ENCODE assay signal across 11 cellular contexts in the genomic region with DNA sequence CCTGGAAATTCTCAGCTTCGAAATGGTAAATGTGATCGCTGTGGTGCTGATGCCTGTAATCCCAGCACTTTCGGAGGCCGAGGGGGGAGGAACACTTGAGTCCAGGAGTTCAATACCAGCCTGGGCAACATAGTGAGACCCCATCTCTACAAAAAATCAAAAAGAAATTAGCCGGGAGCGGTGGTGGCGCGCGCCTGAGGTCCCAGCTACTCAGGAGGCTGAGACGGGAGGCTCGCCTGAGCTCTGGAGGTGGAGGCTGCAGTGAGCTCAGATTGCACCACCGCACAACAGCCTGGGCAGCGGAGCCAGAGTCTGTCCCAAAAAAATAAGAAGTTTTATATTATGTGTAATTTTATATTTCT. TPM values are rescaled to one million over a fixed set of nuclear protein-coding genes. Genes with fewer than 3 reads are reported as not detected.
A peak's percentile ranks its signal among the peaks of the same experiment; 100 is the strongest.
DNase-seq lines count a peak whose midpoint lies in the region; ATAC-seq, FAIRE-seq and TF ChIP-seq lines count a peak whose summit lies in the region.
"Had no signal": no experiment of that assay in that cellular context is flagged by ENCODE, and none has a peak within 500 bp of the region (broad histone marks: within the 10 kb centered on the region; RNA-seq: fewer than 3 reads in every experiment).

No MANE protein-coding gene starts in this region.

- TF ChIP-seq CTCF in kidney (IDR thresholded peaks at IDR 0.05; ENCODE audit: borderline replicate concordance, extremely low read depth, insufficient read depth) (no peak), testis (IDR thresholded peaks at IDR 0.05) (no peak)

- H3K4me1 ChIP-seq in kidney (ENCODE audit: control insufficient read depth in 1 of 2, insufficient read depth in 1 of 2, low read depth in 1 of 2, low read length in 2 of 2) (peaks cover 0 to 15% of the 10 kb centered on the region in 2 donors), testis (peaks cover 14% of the 10 kb centered on the region)

- no peaks in the 10 kb centered on the region for H3K27me3 ChIP-seq in testis

- no peak for FAIRE-seq in kidney (lab: Jason Lieb, UNC)

- 26% methylated on average over 13 of the region's 13 CpGs for WGBS in testis, 2 donors

- no peak for DNase-seq in activated CD4-positive, alpha-beta T cell treated with anti-CD3 and anti-CD28 coated beads for 36 hours
- no peak for DNase-seq in activated CD4-positive, alpha-beta T cell treated with anti-CD3 and anti-CD28 coated beads, Interleukin-2, amount 50 U/mL, for 48 hours
- DNase-seq in kidney (no peak), testis (no peak), NCI-H345 (lab: John Stamatoyannopoulos, UW) (no peak)
- DNase-seq in central memory CD4-positive, alpha-beta T cell, result no peak
- DNase-seq: COR-L47 had no signal

- intact Hi-C loops in activated CD4-positive, alpha-beta T cell treated with anti-CD3 and anti-CD28 coated beads for 36 hours (cut with DNase I, micrococcal nuclease), result loop anchor here (1.0 to 10.0 kb wide), 12 partner anchors 9 to 497 kb away; a partner anchor contains a TSS
- intact Hi-C loops in kidney (cut with DNase I), result no loop called here
- intact Hi-C loops in testis (cut with DNase I; ENCODE audit: low total_unique reads), result no loop called here

- H3K27ac ChIP-seq in kidney (ENCODE audit: low read depth in 2 of 2, low read length in 2 of 2) (no peak overlapping the region), testis (peak overlapping the region; percentile 74 to 86)

- POLR2A ChIA-PET in activated CD4-positive, alpha-beta T cell treated with anti-CD3 and anti-CD28 coated beads for 36 hours (lab: Charles Lee), result interaction anchor here (0.6 to 1.5 kb wide), 4 partner anchors 9 to 96 kb away, joined by 3 to 9 read pairs (median 5); a partner anchor contains a TSS

- H3K27me3 Mint-ChIP-seq in activated CD4-positive, alpha-beta T cell treated with anti-CD3 and anti-CD28 coated beads for 36 hours, result no peaks in the 10 kb centered on the region
- no peaks in the 10 kb centered on the region for H3K27me3 Mint-ChIP-seq in activated naive CD8-positive, alpha-beta T cell

- H3K27ac Mint-ChIP-seq in activated CD4-positive, alpha-beta T cell treated with anti-CD3 and anti-CD28 coated beads for 36 hours, result peak overlapping the region; percentile 80
- H3K27ac Mint-ChIP-seq in activated naive CD8-positive, alpha-beta T cell, result peak overlapping the region; percentile 84

- H3K4me3 ChIP-seq in kidney (ENCODE audit: low read length in 2 of 2) (peak overlapping the region; percentile 81 to 90), testis (peak overlapping the region; percentile 95 to 98)

- no peaks in the 10 kb centered on the region for H3K9me3 Mint-ChIP-seq in activated CD4-positive, alpha-beta T cell treated with anti-CD3 and anti-CD28 coated beads for 36 hours (ENCODE audit: low read depth)
- no peaks in the 10 kb centered on the region for H3K9me3 Mint-ChIP-seq in activated naive CD8-positive, alpha-beta T cell (ENCODE audit: low read depth)

- H3K36me3 ChIP-seq in kidney (ENCODE audit: control insufficient read depth in 1 of 2, insufficient read depth in 2 of 2, low read length in 2 of 2) (peaks cover 11 to 16% of the 10 kb centered on the region in 2 donors), testis (ENCODE audit: low read depth, missing control alignments) (no peaks in the 10 kb centered on the region)

- H3K9me3 ChIP-seq in kidney (ENCODE audit: control insufficient read depth in 1 of 2, low read length in 2 of 2) (no peaks in the 10 kb centered on the region), testis (no peaks in the 10 kb centered on the region)

- H3K4me3 Mint-ChIP-seq in activated CD4-positive, alpha-beta T cell treated with anti-CD3 and anti-CD28 coated beads for 36 hours, result peak overlapping the region; percentile 92
- H3K4me3 Mint-ChIP-seq in activated naive CD8-positive, alpha-beta T cell, result peak overlapping the region; percentile 91

- CTCF ChIA-PET in activated CD4-positive, alpha-beta T cell treated with anti-CD3 and anti-CD28 coated beads for 36 hours (lab: Charles Lee), result interaction anchor here (1.0 to 2.0 kb wide), 5 partner anchors 9 to 271 kb away, joined by 3 to 11 read pairs (median 4); a partner anchor contains a TSS

- ATAC-seq in activated CD4-positive, alpha-beta T cell treated with anti-CD3 and anti-CD28 coated beads for 36 hours, result no peak
- no peak for ATAC-seq in GM18520 (IDR thresholded peaks at IDR 0.05; ENCODE audit: unreplicated experiment)

- H3K4me1 Mint-ChIP-seq in activated CD4-positive, alpha-beta T cell treated with anti-CD3 and anti-CD28 coated beads for 36 hours, result peaks cover 35% of the 10 kb centered on the region
- H3K4me1 Mint-ChIP-seq in activated naive CD8-positive, alpha-beta T cell (ENCODE audit: low read depth), result peaks cover 38% of the 10 kb centered on the region

- TF ChIP-seq POLR2A in testis (IDR thresholded peaks at IDR 0.05), result no peak

- H3K36me3 Mint-ChIP-seq in activated CD4-positive, alpha-beta T cell treated with anti-CD3 and anti-CD28 coated beads for 36 hours (ENCODE audit: low read depth), result peaks cover 49% of the 10 kb centered on the region
- peaks cover 7% of the 10 kb centered on the region for H3K36me3 Mint-ChIP-seq in activated naive CD8-positive, alpha-beta T cell

- peak overlapping the region; percentile 43 to 91 for H3K9ac ChIP-seq in kidney (ENCODE audit: low read length in 2 of 2)

RNA-seq across cellular contexts. Expression of a gene that starts 0.8 kb away (rescaled TPM):
- 100 to 1,000 TPM; 126 to 143 TPM for total RNA-seq in activated CD4-positive, alpha-beta T cell treated with anti-CD3 and anti-CD28 coated beads for 36 hours
- 103 TPM for total RNA-seq in kidney
- polyA plus RNA-seq in kidney (ENCODE audit: insufficient read depth, low read depth, low replicate concordance), result 221 TPM
- 100 to 1,000 TPM; 104 to 123 TPM for total RNA-seq in testis
- 110 TPM for polyA plus RNA-seq in testis (ENCODE audit: insufficient read depth, low read depth, low replicate concordance)

RNA-seq across cellular contexts. Expression of a gene that starts 8.8 kb away (rescaled TPM):
- 10 to 100 TPM; 73.6 to 89.7 TPM for total RNA-seq in activated CD4-positive, alpha-beta T cell treated with anti-CD3 and anti-CD28 coated beads for 36 hours
- total RNA-seq in kidney, result 199 TPM
- polyA plus RNA-seq in kidney (ENCODE audit: insufficient read depth, low read depth, low replicate concordance), result 72.0 TPM
- total RNA-seq in testis, result 100 to 1,000 TPM; 204 to 209 TPM
- polyA plus RNA-seq in testis (ENCODE audit: insufficient read depth, low read depth, low replicate concordance), result 90.9 TPM

RNA-seq across cellular contexts. Expression of a gene that starts 13.1 kb away (rescaled TPM):
- not detected for total RNA-seq in activated CD4-positive, alpha-beta T cell treated with anti-CD3 and anti-CD28 coated beads for 36 hours
- total RNA-seq in kidney (5.2 TPM), testis (10 to 100 TPM; 10.4 to 14.7 TPM)
- polyA plus RNA-seq in kidney (ENCODE audit: insufficient read depth, low read depth, low replicate concordance) (7.1 TPM), testis (ENCODE audit: insufficient read depth, low read depth, low replicate concordance) (10.0 TPM)
- total RNA-seq: glomerular endothelial cell, LHCN-M2 had no signal

RNA-seq across cellular contexts. Expression of a gene that starts 27.6 kb away (rescaled TPM):
- total RNA-seq in activated CD4-positive, alpha-beta T cell treated with anti-CD3 and anti-CD28 coated beads for 36 hours, result under 1 TPM; 0.56 to 0.78 TPM
- total RNA-seq in kidney (116 TPM), testis (10 to 100 TPM; 64.0 to 90.6 TPM)
- polyA plus RNA-seq in kidney (ENCODE audit: insufficient read depth, low read depth, low replicate concordance) (103 TPM), testis (ENCODE audit: insufficient read depth, low read depth, low replicate concordance) (46.6 TPM)

RNA-seq across cellular contexts. Expression of a gene that starts 32.9 kb away (rescaled TPM):
- 100 to 1,000 TPM in 1 of 2 experiments, 10 to 100 TPM in 1; 89.5 to 117 TPM for total RNA-seq in activated CD4-positive, alpha-beta T cell treated with anti-CD3 and anti-CD28 coated beads for 36 hours
- total RNA-seq in kidney, result 111 TPM
- 359 TPM for polyA plus RNA-seq in kidney (ENCODE audit: insufficient read depth, low read depth, low replicate concordance)
- total RNA-seq in testis, result 100 to 1,000 TPM; 224 to 328 TPM
- polyA plus RNA-seq in testis (ENCODE audit: insufficient read depth, low read depth, low replicate concordance), result 313 TPM

Comparison
In these comparisons a context has a peak if more than half of its experiments do, and no peak if none do; other contexts are left out.
1. H3K27ac ChIP-seq: peak in testis (2 of 2); none in kidney (0 of 2).
2. intact Hi-C loops: an anchor here in activated CD4-positive, alpha-beta T cell treated with anti-CD3 and anti-CD28 coated beads for 36 hours (1.0 to 10.0 kb wide); none called in kidney and testis.